In genomic region chr1:221667504-221667903, GRCh38 we compare ENCODE assay signal across 10 cellular contexts.
DNase-seq lines count a peak whose midpoint lies in the region; ATAC-seq, FAIRE-seq and TF ChIP-seq lines count a peak whose summit lies in the region.
"Had no signal": no experiment of that assay in that cellular context is flagged by ENCODE, and none has a peak within 500 bp of the region (broad histone marks: within the 10 kb centered on the region; RNA-seq: fewer than 3 reads in every experiment).

No MANE protein-coding gene starts in this region.

- H3K79me2 ChIP-seq in keratinocyte (ENCODE audit: control insufficient read depth, insufficient read depth, low read length) (no peaks in the 10 kb centered on the region), mesendoderm (ENCODE audit: control insufficient read depth, insufficient read depth, low read length) (no peaks in the 10 kb centered on the region)
- H3K79me2 ChIP-seq: parathyroid adenoma had no signal

- H3K4me2 ChIP-seq in keratinocyte (ENCODE audit: control insufficient read depth, extremely low read depth, insufficient read depth, low read depth, low read length), result peak overlapping the region; percentile 46
- no peak overlapping the region for H3K4me2 ChIP-seq in mesendoderm (ENCODE audit: low read length)

- H4K8ac ChIP-seq in mesendoderm (ENCODE audit: low read depth, low read length), result no peak overlapping the region

- H3K4ac ChIP-seq in mesendoderm (ENCODE audit: low read depth, low read length), result no peak overlapping the region

- H3K27ac ChIP-seq in keratinocyte (ENCODE audit: control insufficient read depth, insufficient read depth, low read length) (peak overlapping the region; percentile 32), mesendoderm (ENCODE audit: low read depth, low read length) (no peak overlapping the region)
- H3K27ac ChIP-seq: parathyroid adenoma had no signal

- no CpG with 5 or more reads among the region's 3 CpGs for WGBS in mesendoderm (ENCODE audit: extremely low coverage, insufficient coverage, low lambda C conversion rate)

- no peaks in the 10 kb centered on the region for H4K20me1 ChIP-seq in keratinocyte (ENCODE audit: control insufficient read depth, extremely low read depth, insufficient read depth, low read length)

- no peak overlapping the region for H3K23ac ChIP-seq in mesendoderm (ENCODE audit: low read length)

- dilution Hi-C loops in keratinocyte (cut with MboI; ENCODE audit: extremely low pct_ligation_motif_present, low sequenced_read_pairs), result no loop called here

- H3K4me3 Mint-ChIP-seq in HFFc6, result no peak overlapping the region
- no peak overlapping the region for H3K4me3 Mint-ChIP-seq in activated CD8-positive, alpha-beta memory T cell treated with anti-CD3 and anti-CD28 coated beads, Interleukin-2, amount 10 ng/mL, durations not matched to agents 7 days and 5 days

- no peak for DNase-seq in GM18507 (ENCODE audit: extremely low spot score, insufficient read length, low read depth)
- peak; percentile 55 for DNase-seq in HFFc6
- peak; percentile 17 for DNase-seq in NCI-H69 (lab: John Stamatoyannopoulos, UW)
- peak; percentile 4 for DNase-seq in keratinocyte (ENCODE audit: low read depth, low spot score)
- DNase-seq in mesendoderm, result no peak
- no peak for DNase-seq in activated CD8-positive, alpha-beta memory T cell treated with anti-CD3 and anti-CD28 coated beads, Interleukin-2, amount 10 ng/mL, durations not matched to agents 7 days and 5 days
- no peak for DNase-seq in stimulated activated CD8-positive, alpha-beta memory T cell treated with anti-CD3 and anti-CD28 coated beads, Interleukin-4, amount 100 ng/mL, for 48 hours
- no peak for DNase-seq in NCI-H526 treated with DMSO at 0.1 percent for 48 hours (lab: John Stamatoyannopoulos, UW)
- DNase-seq: activated effector memory CD4-positive, alpha-beta T cell treated with Interleukin-2 at 50 U/mL for 16 hours had no signal

- FAIRE-seq in GM18507 (lab: Jason Lieb, UNC) (peak; percentile 79), keratinocyte (lab: Jason Lieb, UNC) (peak; percentile 83)

- H3K4me1 Mint-ChIP-seq in HFFc6 (ENCODE audit: low read depth), result peaks cover 53% of the 10 kb centered on the region
- peaks cover 2% of the 10 kb centered on the region for H3K4me1 Mint-ChIP-seq in activated CD8-positive, alpha-beta memory T cell treated with anti-CD3 and anti-CD28 coated beads, Interleukin-2, amount 10 ng/mL, durations not matched to agents 7 days and 5 days

- H3K27me3 Mint-ChIP-seq in HFFc6 (ENCODE audit: insufficient read depth), result no peaks in the 10 kb centered on the region
- H3K27me3 Mint-ChIP-seq in activated CD8-positive, alpha-beta memory T cell treated with anti-CD3 and anti-CD28 coated beads, Interleukin-2, amount 10 ng/mL, durations not matched to agents 7 days and 5 days, result peaks cover 4% of the 10 kb centered on the region

- no peak overlapping the region for H2BK5ac ChIP-seq in mesendoderm (ENCODE audit: low read length)

- H3K9me1 ChIP-seq in keratinocyte (ENCODE audit: control insufficient read depth, extremely low read depth, insufficient read depth, low read length), result no peaks in the 10 kb centered on the region

- H3K9ac ChIP-seq in keratinocyte (ENCODE audit: control insufficient read depth, extremely low read depth, insufficient read depth, low read length) (no peak overlapping the region), mesendoderm (ENCODE audit: low read length) (no peak overlapping the region)
- H3K9ac ChIP-seq: parathyroid adenoma had no signal

- H3K27ac Mint-ChIP-seq in HFFc6, result no peak overlapping the region
- no peak overlapping the region for H3K27ac Mint-ChIP-seq in activated CD8-positive, alpha-beta memory T cell treated with anti-CD3 and anti-CD28 coated beads, Interleukin-2, amount 10 ng/mL, durations not matched to agents 7 days and 5 days

- CTCF ChIA-PET in activated CD8-positive, alpha-beta memory T cell treated with anti-CD3 and anti-CD28 coated beads, Interleukin-2, amount 10 ng/mL, durations not matched to agents 7 days and 5 days (lab: Charles Lee), result no interaction called here

- TF ChIP-seq CTCF in HFFc6 (IDR thresholded peaks at IDR 0.05) (no peak), keratinocyte (optimal IDR thresholded peaks at IDR 0.05 in 1 of 3, IDR thresholded peaks at IDR 0.05 in 1 of 3, conservative IDR thresholded peaks at IDR 0.05 in 1 of 3; ENCODE audit: extremely low read depth in 1 of 3, insufficient read depth in 2 of 3, low read length in 3 of 3) (no peak)

- H3K27me3 ChIP-seq in keratinocyte (ENCODE audit: control insufficient read depth, extremely low read depth, insufficient read depth, low read length) (no peaks in the 10 kb centered on the region), mesendoderm (ENCODE audit: insufficient read depth, low read length, poor library complexity) (no peaks in the 10 kb centered on the region)

- H3K36me3 ChIP-seq in keratinocyte (ENCODE audit: control insufficient read depth in 2 of 2, extremely low read depth in 1 of 2, insufficient read depth in 2 of 2, low read length in 2 of 2) (no peaks in the 10 kb centered on the region), mesendoderm (ENCODE audit: control insufficient read depth, insufficient read depth, low read length) (no peaks in the 10 kb centered on the region)

- H2BK120ac ChIP-seq in mesendoderm (ENCODE audit: low read depth, low read length), result no peak overlapping the region

- H3K56ac ChIP-seq in mesendoderm (ENCODE audit: low read length), result no peak overlapping the region

- ATAC-seq in activated CD8-positive, alpha-beta memory T cell treated with anti-CD3 and anti-CD28 coated beads, Interleukin-2, amount 10 ng/mL, durations not matched to agents 7 days and 5 days, result no peak

- H3K4me1 ChIP-seq in keratinocyte (ENCODE audit: control insufficient read depth, extremely low read depth, insufficient read depth, low read length) (peaks cover 10% of the 10 kb centered on the region), mesendoderm (ENCODE audit: control insufficient read depth, low read depth, low read length) (no peaks in the 10 kb centered on the region)
- H3K4me1 ChIP-seq: parathyroid adenoma had no signal

- H3K18ac ChIP-seq in mesendoderm (ENCODE audit: low read length), result no peak overlapping the region

- H3K9me3 ChIP-seq in keratinocyte (ENCODE audit: control insufficient read depth, low read depth, low read length), result no peaks in the 10 kb centered on the region

- no peaks in the 10 kb centered on the region for H3K9me3 Mint-ChIP-seq in HFFc6
- no peaks in the 10 kb centered on the region for H3K9me3 Mint-ChIP-seq in activated CD8-positive, alpha-beta memory T cell treated with anti-CD3 and anti-CD28 coated beads, Interleukin-2, amount 10 ng/mL, durations not matched to agents 7 days and 5 days (ENCODE audit: low read depth)

- H3K4me3 ChIP-seq in keratinocyte (ENCODE audit: control insufficient read depth in 2 of 3, extremely low read depth in 1 of 3, insufficient read depth in 2 of 3, low read depth in 1 of 3, low read length in 3 of 3) (peak overlapping the region in 1 of 3 experiments; percentile 8), mesendoderm (ENCODE audit: low read length) (no peak overlapping the region)

- peak overlapping the region; percentile 26 for H2AFZ ChIP-seq in keratinocyte (ENCODE audit: control insufficient read depth, low read length)
- H2AFZ ChIP-seq: parathyroid adenoma had no signal

- H2AK5ac ChIP-seq in mesendoderm (ENCODE audit: low read length), result no peak overlapping the region

- no peaks in the 10 kb centered on the region for H3K36me3 Mint-ChIP-seq in HFFc6 (ENCODE audit: low read depth)
- H3K36me3 Mint-ChIP-seq in activated CD8-positive, alpha-beta memory T cell treated with anti-CD3 and anti-CD28 coated beads, Interleukin-2, amount 10 ng/mL, durations not matched to agents 7 days and 5 days, result peaks cover 1% of the 10 kb centered on the region

- no peaks in the 10 kb centered on the region for H3K79me1 ChIP-seq in mesendoderm (ENCODE audit: low read length)

- no peak overlapping the region for H2BK15ac ChIP-seq in mesendoderm (replicated peaks; ENCODE audit: low read depth)

- H4K5ac ChIP-seq in mesendoderm (ENCODE audit: low read length), result no peak overlapping the region

Comparison
In these comparisons a context has a peak if more than half of its experiments do, and no peak if none do; other contexts are left out.
1. DNase-seq: peak in HFFc6 (single experiment), NCI-H69 (single experiment) and keratinocyte (single experiment); none in GM18507 (single experiment), mesendoderm (single experiment), activated CD8-positive, alpha-beta memory T cell treated with anti-CD3 and anti-CD28 coated beads, Interleukin-2, amount 10 ng/mL, durations not matched to agents 7 days and 5 days (single experiment), stimulated activated CD8-positive, alpha-beta memory T cell treated with anti-CD3 and anti-CD28 coated beads, Interleukin-4, amount 100 ng/mL, for 48 hours (single experiment) and NCI-H526 treated with DMSO at 0.1 percent for 48 hours (single experiment).